24 cellular contexts compared by ENCODE assay signal in the genomic region with DNA sequence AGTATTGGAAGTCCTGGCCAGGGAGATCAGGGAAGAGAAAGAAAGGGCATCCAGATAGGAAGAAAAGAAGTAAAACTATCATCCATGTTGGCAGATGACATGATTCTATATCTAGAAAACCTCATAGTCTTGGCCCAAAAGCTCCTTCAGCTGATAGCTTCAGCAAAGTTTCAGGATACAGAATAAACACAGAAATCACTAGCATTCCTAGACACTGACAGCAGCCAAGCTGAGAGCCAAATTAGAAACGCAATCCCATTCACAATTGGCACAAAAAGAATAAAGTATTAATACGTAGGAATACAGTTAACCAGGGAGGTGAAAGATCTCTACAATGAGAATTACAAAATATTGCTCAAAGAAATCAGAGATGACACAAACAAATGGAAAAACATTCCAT.
"Had no signal": no experiment of that assay in that cellular context is flagged by ENCODE, and none has a peak within 500 bp of the region (broad histone marks: within the 10 kb centered on the region; RNA-seq: fewer than 3 reads in every experiment).

No MANE protein-coding gene starts in this region.

- H3K9ac ChIP-seq: neural progenitor cell had no signal

- H3K4me2 ChIP-seq: neural progenitor cell had no signal

- DNase-seq: activated B cell treated with CpG ODN at 0.5 μM for 24 hours; activated CD4-positive, alpha-beta memory T cell treated with anti-CD3 and anti-CD28 coated beads, Interleukin-2, amount 10 ng/mL, durations not matched to agents 7 days and 5 days; activated CD4-positive, alpha-beta T cell treated with anti-CD3 and anti-CD28 coated beads for 4 hours; activated CD8-positive, alpha-beta memory T cell treated with anti-CD3 and anti-CD28 coated beads, Interleukin-2, amount 10 ng/mL, durations not matched to agents 7 days and 5 days; activated naive CD4-positive, alpha-beta T cell; activated naive CD8-positive, alpha-beta T cell treated with anti-CD3 and anti-CD28 coated beads for 36 hours; amniotic stem cell; body of pancreas; central memory CD4-positive, alpha-beta T cell; erythroblast; foreskin melanocyte; kidney; left lung; naive B cell; small intestine; stimulated activated CD4-positive, alpha-beta T cell treated with anti-CD3 and anti-CD28 coated beads, Interleukin-15, amount 100 ng/mL, for 24 hours; stimulated activated CD4-positive, alpha-beta T cell treated with anti-CD3 and anti-CD28 coated beads, Interleukin-2, amount 100 ng/mL, for 48 hours; transverse colon had no signal

- FAIRE-seq: endometrium, kidney, small intestine had no signal

- H3K27me3 ChIP-seq: body of pancreas, left lung, neural progenitor cell, right atrium auricular region, transverse colon, vagina had no signal

- H3K36me3 ChIP-seq: left lung, neural progenitor cell, prostate gland, right atrium auricular region, transverse colon, vagina had no signal

- H3K9me3 ChIP-seq: body of pancreas, left lung, prostate gland, right atrium auricular region, transverse colon, vagina had no signal

- H3K4me3 ChIP-seq: body of pancreas, coronary artery, left lung, neural progenitor cell, prostate gland, right atrium auricular region, transverse colon, vagina had no signal

- H3K4me1 ChIP-seq: left lung, prostate gland had no signal

- H3K27ac ChIP-seq: body of pancreas, coronary artery, neural progenitor cell, prostate gland, right atrium auricular region, transverse colon, vagina had no signal

- H2AFZ ChIP-seq: neural progenitor cell had no signal
